28 cellular contexts compared by ENCODE assay signal in the genomic region with DNA sequence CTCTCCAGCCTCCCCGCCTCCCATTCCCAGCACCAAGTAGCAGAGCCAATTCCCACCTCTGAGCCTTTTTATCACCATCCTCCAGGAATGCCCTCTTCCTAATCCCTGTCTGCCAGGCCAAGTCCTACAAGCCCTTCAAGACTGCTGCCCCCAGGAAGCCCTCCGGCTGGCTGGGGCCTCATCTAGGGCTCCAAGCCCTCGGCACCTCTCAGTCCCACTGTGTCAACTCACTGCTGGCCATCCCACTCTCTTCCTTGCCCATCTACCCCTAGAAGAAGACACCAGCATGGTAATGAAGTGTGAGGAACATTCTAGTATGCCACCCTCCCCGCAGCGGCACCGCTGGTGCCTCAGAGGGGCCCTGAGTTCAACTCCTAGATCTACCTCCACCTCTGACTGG. TPM values are rescaled to one million over a fixed set of nuclear protein-coding genes. Genes with fewer than 3 reads are reported as not detected.
"Had no signal": no experiment of that assay in that cellular context is flagged by ENCODE, and none has a peak within 500 bp of the region (broad histone marks: within the 10 kb centered on the region; RNA-seq: fewer than 3 reads in every experiment).

No MANE protein-coding gene starts in this region.

- H3K4me3 Mint-ChIP-seq: activated CD4-positive, alpha-beta memory T cell treated with anti-CD3 and anti-CD28 coated beads, Interleukin-2, amount 10 ng/mL, durations not matched to agents 7 days and 5 days; activated CD4-positive, alpha-beta T cell treated with anti-CD3 and anti-CD28 coated beads, Interleukin-2, amount 10 ng/mL, durations not matched to agents 7 days and 5 days; activated naive CD4-positive, alpha-beta T cell treated with anti-CD3 and anti-CD28 coated beads, Interleukin-2, amount 10 ng/mL, durations not matched to agents 7 days and 5 days; activated naive CD8-positive, alpha-beta T cell treated with anti-CD3 and anti-CD28 coated beads, Interleukin-2, amount 10 ng/mL, durations not matched to agents 7 days and 5 days; activated T-cell treated with anti-CD3 and anti-CD28 coated beads, Interleukin-2, amount 50 U/mL, for 24 hours; activated T-cell treated with anti-CD3 and anti-CD28 coated beads, Interleukin-2, amount 50 U/mL, for 72 hours had no signal

- H3K9me3 Mint-ChIP-seq: activated CD4-positive, alpha-beta memory T cell treated with anti-CD3 and anti-CD28 coated beads, Interleukin-2, amount 10 ng/mL, durations not matched to agents 7 days and 5 days; activated CD4-positive, alpha-beta T cell treated with anti-CD3 and anti-CD28 coated beads, Interleukin-2, amount 10 ng/mL, durations not matched to agents 7 days and 5 days; activated naive CD4-positive, alpha-beta T cell treated with anti-CD3 and anti-CD28 coated beads, Interleukin-2, amount 10 ng/mL, durations not matched to agents 7 days and 5 days; activated naive CD4-positive, alpha-beta T cell treated with anti-CD3 and anti-CD28 coated beads, Interleukin-2, amount 50 U/mL, for 72 hours; activated naive CD8-positive, alpha-beta T cell treated with anti-CD3 and anti-CD28 coated beads, Interleukin-2, amount 10 ng/mL, durations not matched to agents 7 days and 5 days; activated T-cell treated with anti-CD3 and anti-CD28 coated beads, Interleukin-2, amount 50 U/mL, for 24 hours; activated T-cell treated with anti-CD3 and anti-CD28 coated beads, Interleukin-2, amount 50 U/mL, for 72 hours had no signal

- H3K27ac ChIP-seq: ascending aorta, brain microvascular endothelial cell, colonic mucosa, epithelial cell of prostate, esophagus squamous epithelium, gastroesophageal sphincter had no signal

- H3K27ac Mint-ChIP-seq: activated CD4-positive, alpha-beta memory T cell treated with anti-CD3 and anti-CD28 coated beads, Interleukin-2, amount 10 ng/mL, durations not matched to agents 7 days and 5 days; activated CD4-positive, alpha-beta T cell treated with anti-CD3 and anti-CD28 coated beads, Interleukin-2, amount 10 ng/mL, durations not matched to agents 7 days and 5 days; activated naive CD4-positive, alpha-beta T cell treated with anti-CD3 and anti-CD28 coated beads, Interleukin-2, amount 10 ng/mL, durations not matched to agents 7 days and 5 days; activated naive CD4-positive, alpha-beta T cell treated with anti-CD3 and anti-CD28 coated beads, Interleukin-2, amount 50 U/mL, for 72 hours; activated naive CD8-positive, alpha-beta T cell treated with anti-CD3 and anti-CD28 coated beads, Interleukin-2, amount 10 ng/mL, durations not matched to agents 7 days and 5 days; activated T-cell treated with anti-CD3 and anti-CD28 coated beads, Interleukin-2, amount 50 U/mL, for 24 hours; activated T-cell treated with anti-CD3 and anti-CD28 coated beads, Interleukin-2, amount 50 U/mL, for 72 hours had no signal

- H3K36me3 ChIP-seq: ascending aorta, brain microvascular endothelial cell, colonic mucosa, esophagus squamous epithelium, gastroesophageal sphincter had no signal

- H3K4me3 ChIP-seq: ascending aorta, colonic mucosa, esophagus squamous epithelium, gastroesophageal sphincter had no signal

- H3K36me3 Mint-ChIP-seq: activated naive CD4-positive, alpha-beta T cell treated with anti-CD3 and anti-CD28 coated beads, Interleukin-2, amount 10 ng/mL, durations not matched to agents 7 days and 5 days; activated naive CD4-positive, alpha-beta T cell treated with anti-CD3 and anti-CD28 coated beads, Interleukin-2, amount 50 U/mL, for 72 hours; activated naive CD8-positive, alpha-beta T cell treated with anti-CD3 and anti-CD28 coated beads, Interleukin-2, amount 10 ng/mL, durations not matched to agents 7 days and 5 days had no signal

- H3K4me1 Mint-ChIP-seq: activated CD4-positive, alpha-beta memory T cell treated with anti-CD3 and anti-CD28 coated beads, Interleukin-2, amount 10 ng/mL, durations not matched to agents 7 days and 5 days; activated CD4-positive, alpha-beta T cell treated with anti-CD3 and anti-CD28 coated beads, Interleukin-2, amount 10 ng/mL, durations not matched to agents 7 days and 5 days; activated naive CD4-positive, alpha-beta T cell treated with anti-CD3 and anti-CD28 coated beads, Interleukin-2, amount 10 ng/mL, durations not matched to agents 7 days and 5 days; activated naive CD8-positive, alpha-beta T cell treated with anti-CD3 and anti-CD28 coated beads, Interleukin-2, amount 10 ng/mL, durations not matched to agents 7 days and 5 days had no signal

- FAIRE-seq: bronchial epithelial cell, endometrium, endothelial cell of umbilical vein had no signal

- H3K4me1 ChIP-seq: ascending aorta, colonic mucosa had no signal

- H3K27me3 ChIP-seq: ascending aorta, colonic mucosa had no signal

- DNase-seq: activated CD4-positive, alpha-beta memory T cell treated with anti-CD3 and anti-CD28 coated beads, Interleukin-2, amount 10 ng/mL, durations not matched to agents 7 days and 5 days; activated CD4-positive, alpha-beta T cell treated with anti-CD3 and anti-CD28 coated beads for 4 hours; activated CD4-positive, alpha-beta T cell treated with anti-CD3 and anti-CD28 coated beads, Interleukin-2, amount 10 ng/mL, durations not matched to agents 7 days and 5 days; activated CD4-positive, alpha-beta T cell treated with anti-CD3 and anti-CD28 coated beads, Interleukin-2, amount 50 U/mL, for 4 hours; activated CD4-positive, CD25-positive, alpha-beta regulatory T cell; activated CD4-positive, CD25-positive, alpha-beta regulatory T cell treated with anti-CD3 and anti-CD28 coated beads, Interleukin-2, amount 50 U/mL, for 72 hours; activated CD8-positive, alpha-beta memory T cell treated with anti-CD3 and anti-CD28 coated beads, Interleukin-2, amount 50 U/mL, for 48 hours; activated gamma-delta T cell; activated naive CD4-positive, alpha-beta T cell; activated naive CD4-positive, alpha-beta T cell treated with anti-CD3 and anti-CD28 coated beads, Interleukin-2, amount 10 ng/mL, durations not matched to agents 7 days and 5 days; activated naive CD8-positive, alpha-beta T cell treated with anti-CD3 and anti-CD28 coated beads, Interleukin-2, amount 10 ng/mL, durations not matched to agents 7 days and 5 days; activated T-cell treated with anti-CD3 and anti-CD28 coated beads for 4 hours; activated T-cell treated with anti-CD3 and anti-CD28 coated beads, Interleukin-2, amount 50 U/mL, for 24 hours; activated T-cell treated with anti-CD3 and anti-CD28 coated beads, Interleukin-2, amount 50 U/mL, for 72 hours; colonic mucosa; effector CD8-positive, alpha-beta T cell; esophagus squamous epithelium; foreskin melanocyte; T-helper 2 cell had no signal

- H3K9me3 ChIP-seq: ascending aorta, colonic mucosa, esophagus squamous epithelium, gastroesophageal sphincter had no signal

RNA-seq across cellular contexts. Expression of a gene that starts 10.0 kb away (rescaled TPM):
- total RNA-seq: activated naive CD4-positive, alpha-beta T cell treated with anti-CD3 and anti-CD28 coated beads, Interleukin-2, amount 50 U/mL, for 72 hours; activated naive CD8-positive, alpha-beta T cell treated with anti-CD3 and anti-CD28 coated beads, Interleukin-2, amount 10 ng/mL, durations not matched to agents 7 days and 5 days; dermis microvascular lymphatic vessel endothelial cell; endothelial cell of umbilical vein had no signal
- polyA plus RNA-seq: endothelial cell of umbilical vein had no signal
